In the genomic region with DNA sequence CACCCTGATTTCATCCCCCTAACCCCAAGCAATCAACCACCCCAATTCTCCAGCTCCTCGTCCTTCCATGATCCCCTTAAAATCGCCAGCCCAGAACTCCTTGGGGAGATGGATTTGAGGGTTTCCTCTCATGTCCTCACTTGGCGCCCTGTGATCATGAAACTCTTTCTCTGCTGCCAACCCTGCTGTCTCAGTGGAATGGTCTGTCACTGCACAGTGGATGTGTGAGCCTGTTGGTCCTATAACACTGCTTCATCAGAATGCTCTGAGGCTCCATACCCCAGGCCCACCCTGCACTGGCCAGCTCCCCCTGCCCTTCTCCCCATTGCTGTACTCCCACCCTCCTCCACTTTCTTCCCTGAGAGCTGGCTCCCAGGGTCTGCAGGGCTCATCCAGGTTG, we compare ENCODE assay signal across 24 cellular contexts.
"Had no signal": no experiment of that assay in that cellular context is flagged by ENCODE, and none has a peak within 500 bp of the region (broad histone marks: within the 10 kb centered on the region; RNA-seq: fewer than 3 reads in every experiment).

No MANE protein-coding gene starts in this region.

- H3K9me3 ChIP-seq: body of pancreas, ovary, prostate gland had no signal

- H2AFZ ChIP-seq: hepatocyte had no signal

- H3K27me3 ChIP-seq: body of pancreas, cardiac muscle cell, foreskin keratinocyte, hepatocyte, ovary, upper lobe of left lung had no signal

- DNase-seq: activated CD4-positive, alpha-beta T cell treated with anti-CD3 and anti-CD28 coated beads for 48 hours; activated CD8-positive, alpha-beta T cell treated with anti-CD3 and anti-CD28 coated beads for 36 hours; activated naive CD4-positive, alpha-beta T cell treated with anti-CD3 and anti-CD28 coated beads, Interleukin-2, amount 50 U/mL, for 16 hours; activated naive CD8-positive, alpha-beta T cell treated with anti-CD3 and anti-CD28 coated beads, Interleukin-2, amount 50 U/mL, for 24 hours; activated T-cell treated with anti-CD3 and anti-CD28 coated beads, Interleukin-2, amount 50 U/mL, for 4 hours; anterior cingulate cortex; body of pancreas; dermis blood vessel endothelial cell; effector CD8-positive, alpha-beta T cell; foreskin keratinocyte; immature natural killer cell; kidney glomerular epithelial cell; left ventricle myocardium inferior; mammary epithelial cell; ovary; stimulated activated CD4-positive, alpha-beta T cell treated with anti-CD3 and anti-CD28 coated beads, Interleukin-4, amount 100 ng/mL, for 24 hours; stimulated activated naive CD4-positive, alpha-beta T cell treated with Interleukin-2 at 50 U/mL for 16 hours; T1000; upper lobe of left lung had no signal

- H3K79me2 ChIP-seq: hepatocyte had no signal

- H3K4me3 ChIP-seq: body of pancreas, cardiac muscle cell, hepatocyte, left ventricle myocardium inferior, ovary, prostate gland, upper lobe of left lung had no signal

- ATAC-seq: activated CD8-positive, alpha-beta T cell treated with anti-CD3 and anti-CD28 coated beads for 36 hours; activated naive CD8-positive, alpha-beta T cell treated with anti-CD3 and anti-CD28 coated beads, Interleukin-2, amount 50 U/mL, for 24 hours; activated T-cell treated with anti-CD3 and anti-CD28 coated beads, Interleukin-2, amount 50 U/mL, for 4 hours; body of pancreas; foreskin keratinocyte; natural killer cell treated with Interleukin-12 subunit alpha and Interleukin-12 subunit beta and Interleukin-15 and Interleukin-18, amount 100 ng/mL, for 72 hours; WTC11 had no signal

- H3K4me1 ChIP-seq: body of pancreas, foreskin keratinocyte, prostate gland had no signal

- H3K4me2 ChIP-seq: hepatocyte had no signal

- H3K36me3 ChIP-seq: cardiac muscle cell, left ventricle myocardium inferior, ovary, prostate gland, upper lobe of left lung had no signal

- H3K27ac ChIP-seq: body of pancreas, cardiac muscle cell, foreskin keratinocyte, hepatocyte, left ventricle myocardium inferior, ovary, prostate gland had no signal
